8 cellular contexts compared by ENCODE assay signal in the genomic region with DNA sequence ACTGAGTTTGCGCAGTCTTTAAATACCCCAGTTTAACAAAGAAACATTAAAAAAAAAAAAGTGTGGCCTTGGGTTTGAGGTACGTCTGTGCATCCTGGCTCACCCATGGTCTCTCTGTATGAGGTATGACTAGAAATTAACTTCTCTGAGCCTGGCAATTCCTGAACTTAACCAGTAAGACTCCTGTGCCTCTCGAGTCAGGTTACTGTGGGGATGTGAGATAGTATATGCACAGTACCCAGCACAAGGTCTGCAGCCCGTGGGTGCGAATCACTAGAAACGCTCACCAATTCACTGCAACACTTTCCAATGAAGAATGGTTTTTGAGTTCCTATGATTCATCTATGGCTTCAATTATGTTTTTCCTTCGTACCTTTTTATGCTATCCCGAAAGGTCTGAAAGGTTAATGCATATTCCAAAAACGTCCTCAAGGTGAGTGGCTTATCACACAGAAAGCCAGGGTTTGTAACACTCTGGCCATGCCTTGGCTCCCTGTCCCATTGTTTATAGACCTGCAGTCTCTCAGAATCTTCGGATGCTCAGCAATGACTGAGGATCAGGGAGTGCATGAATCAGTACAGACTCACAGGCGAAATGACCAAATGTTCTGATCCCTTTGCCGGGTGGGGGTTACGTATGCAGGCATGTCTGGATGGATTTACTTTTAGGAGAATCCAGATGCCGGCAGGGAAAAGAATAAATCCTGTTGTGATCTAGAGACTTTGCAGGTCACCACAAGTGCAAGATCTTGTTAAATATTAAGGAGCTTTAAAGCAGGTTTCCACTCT.
DNase-seq lines count a peak whose midpoint lies in the region; ATAC-seq, FAIRE-seq and TF ChIP-seq lines count a peak whose summit lies in the region.

No MANE protein-coding gene starts in this region.

- WGBS in hepatocyte (ENCODE audit: low lambda C conversion rate, missing lambda C conversion rate) = 77% methylated on average over 14 of the region's 14 CpGs
- WGBS in spleen, 5 donors = 88 to 94% (median 91%) methylated on average over 14 of the region's 14 CpGs

- H3K36me3 ChIP-seq in breast epithelium = no peaks in the 10 kb centered on the region
- H3K36me3 ChIP-seq in hepatocyte (replicated peaks; ENCODE audit: insufficient read depth, low read depth) = no peaks in the 10 kb centered on the region
- H3K36me3 ChIP-seq in spleen = peaks cover 0 to 22% (median 3%) of the 10 kb centered on the region in 6 donors
- H3K36me3 ChIP-seq in mucosa of descending colon (ENCODE audit: low read depth) = no peaks in the 10 kb centered on the region

- no peak overlapping the region for H3K4me3 ChIP-seq in AG04450 (ENCODE audit: low read depth, low read length)
- no peak overlapping the region for H3K4me3 ChIP-seq in breast epithelium
- H3K4me3 ChIP-seq in hepatocyte = no peak overlapping the region
- no peak overlapping the region for H3K4me3 ChIP-seq in spleen
- no peak overlapping the region for H3K4me3 ChIP-seq in mucosa of descending colon

- peak overlapping the region; percentile 81 for H3K27ac ChIP-seq in AG04450 (ENCODE audit: low read depth, low read length)
- H3K27ac ChIP-seq in breast epithelium = peak overlapping the region; percentile 37 to 38
- H3K27ac ChIP-seq in hepatocyte = peak overlapping the region; percentile 35
- peak overlapping the region in 4 of 8 donors; percentile 13 to 46 (median 22) for H3K27ac ChIP-seq in spleen

- H3K9me3 ChIP-seq in AG04450 (ENCODE audit: control insufficient read depth, insufficient read depth, low read length) (no peaks in the 10 kb centered on the region), breast epithelium (no peaks in the 10 kb centered on the region), hepatocyte (ENCODE audit: low read depth) (no peaks in the 10 kb centered on the region), spleen (no peaks in the 10 kb centered on the region), mucosa of descending colon (no peaks in the 10 kb centered on the region)

- intact Hi-C loops in breast epithelium (cut with DNase I; ENCODE audit: low total_unique reads) (no loop called here), spleen (cut with DNase I; ENCODE audit: low total_unique reads) (loop anchor here (10.0 kb wide), 1 partner anchor 144 kb away; no protein-coding TSS in a partner anchor), mucosa of descending colon (cut with DNase I, micrococcal nuclease) (loop anchor here (2.0 to 10.0 kb wide), 2 partner anchors 148 to 154 kb away; partner anchors contain the start of gene SFMBT2 (in 1 of the 2))

- no peak for TF ChIP-seq POLR2A in H54 (IDR thresholded peaks at IDR 0.05; ENCODE audit: low read depth, low read length)
- no peak for TF ChIP-seq POLR2A in breast epithelium (IDR thresholded peaks at IDR 0.05)
- no peak for TF ChIP-seq POLR2A in spleen (IDR thresholded peaks at IDR 0.05)

- H3K36me3 Mint-ChIP-seq in osteocyte (ENCODE audit: unreplicated experiment) = no peaks in the 10 kb centered on the region

- H3K79me2 ChIP-seq in hepatocyte = no peaks in the 10 kb centered on the region

- H3K9me3 Mint-ChIP-seq in osteocyte (ENCODE audit: unreplicated experiment) = no peaks in the 10 kb centered on the region

- CTCF ChIA-PET in AG04450 (lab: Charles Lee) = no interaction called here

- H3K27me3 Mint-ChIP-seq in osteocyte (ENCODE audit: unreplicated experiment) = no peaks in the 10 kb centered on the region

- no peaks in the 10 kb centered on the region for H3K4me1 ChIP-seq in breast epithelium
- H3K4me1 ChIP-seq in hepatocyte (ENCODE audit: insufficient read depth) = peaks cover 12% of the 10 kb centered on the region
- peaks cover 16 to 72% (median 43%) of the 10 kb centered on the region in 6 donors for H3K4me1 ChIP-seq in spleen
- H3K4me1 ChIP-seq in mucosa of descending colon (ENCODE audit: low read depth) = no peaks in the 10 kb centered on the region

- H4K20me1 ChIP-seq in hepatocyte (ENCODE audit: insufficient read depth, poor library complexity, severe bottlenecking) = no peaks in the 10 kb centered on the region

- no peak for ATAC-seq in mucosa of descending colon
- ATAC-seq in GM21390 (IDR thresholded peaks at IDR 0.05; ENCODE audit: unreplicated experiment) = no peak

- H3K27ac Mint-ChIP-seq in osteocyte (ENCODE audit: unreplicated experiment) = no peak overlapping the region

- FAIRE-seq in H54 (lab: Jason Lieb, UNC) = no peak

- no peaks in the 10 kb centered on the region for H3K4me1 Mint-ChIP-seq in osteocyte (ENCODE audit: unreplicated experiment)

- H2AFZ ChIP-seq in hepatocyte = no peak overlapping the region

- H3K4me2 ChIP-seq in hepatocyte = no peak overlapping the region

- no peaks in the 10 kb centered on the region for H3K9me2 ChIP-seq in hepatocyte (replicated peaks; ENCODE audit: insufficient read depth)

- POLR2A ChIA-PET in AG04450 (lab: Yijun Ruan, JAX) = no interaction called here

- TF ChIP-seq CTCF in AG04450 (IDR thresholded peaks at IDR 0.05; ENCODE audit: low read depth, low read length) (no peak), breast epithelium (IDR thresholded peaks at IDR 0.05) (no peak), hepatocyte (IDR thresholded peaks at IDR 0.05; ENCODE audit: poor library complexity) (no peak), spleen (IDR thresholded peaks at IDR 0.05 in 8 of 11, conservative IDR thresholded peaks at IDR 0.05 in 3 of 11) (no peak), osteocyte (IDR thresholded peaks at IDR 0.05) (no peak), mucosa of descending colon (IDR thresholded peaks at IDR 0.05) (no peak)

- no peak overlapping the region for H3K4me3 Mint-ChIP-seq in osteocyte (ENCODE audit: unreplicated experiment)

- DNase-seq in AG04450 (ENCODE audit: low read depth, low spot score) = no peak
- DNase-seq in H54 (ENCODE audit: insufficient read length, low spot score) = peak; percentile 19
- no peak for DNase-seq in breast epithelium (ENCODE audit: low spot score in 2 of 2)
- peak; percentile 25 for DNase-seq in hepatocyte (ENCODE audit: low spot score)
- no peak for DNase-seq in spleen
- DNase-seq in osteocyte (ENCODE audit: extremely low spot score, unreplicated experiment) = no peak
- no peak for DNase-seq in mucosa of descending colon

- H3K27me3 ChIP-seq in AG04450 (ENCODE audit: control insufficient read depth, insufficient read depth, low read length) (no peaks in the 10 kb centered on the region), breast epithelium (no peaks in the 10 kb centered on the region), hepatocyte (no peaks in the 10 kb centered on the region), spleen (replicated peaks in 1 of 7) (no peaks in the 10 kb centered on the region)

Comparison
In these comparisons a context has a peak if more than half of its experiments do, and no peak if none do; other contexts are left out.
1. DNase-seq: peak in H54 (single experiment) and hepatocyte (single experiment); none in AG04450 (single experiment), breast epithelium (0 of 2), spleen (single experiment), osteocyte (single experiment) and mucosa of descending colon (0 of 3).